Comparison of ENCODE assay signal across 15 cellular contexts in the genomic region with DNA sequence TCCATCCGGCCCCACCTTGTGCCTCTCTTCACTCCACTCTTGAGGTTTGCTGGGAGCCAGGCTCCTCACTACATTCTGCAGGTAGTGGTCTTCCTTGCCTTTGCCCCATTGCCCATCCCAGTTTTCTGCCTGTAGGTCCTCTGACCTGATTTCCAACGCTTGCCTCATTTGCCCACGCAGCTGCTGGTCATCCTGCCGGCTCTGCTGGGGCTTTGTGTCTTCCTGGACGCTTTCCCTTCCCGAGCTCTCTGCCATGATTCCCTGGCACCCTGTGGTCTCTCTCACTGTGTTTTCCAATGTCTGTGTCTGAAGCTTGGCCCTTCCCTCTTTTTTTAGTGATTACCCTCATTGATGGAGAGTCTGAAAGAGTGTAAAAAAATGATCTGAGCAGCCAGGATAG.
"Had no signal": no experiment of that assay in that cellular context is flagged by ENCODE, and none has a peak within 500 bp of the region (broad histone marks: within the 10 kb centered on the region; RNA-seq: fewer than 3 reads in every experiment).

No MANE protein-coding gene starts in this region.

- H3K27me3 Mint-ChIP-seq: activated CD8-positive, alpha-beta T cell treated with anti-CD3 and anti-CD28 coated beads for 36 hours; activated naive CD8-positive, alpha-beta T cell treated with anti-CD3 and anti-CD28 coated beads, Interleukin-2, amount 50 U/mL, for 24 hours had no signal

- H3K27ac Mint-ChIP-seq: activated CD8-positive, alpha-beta T cell treated with anti-CD3 and anti-CD28 coated beads for 36 hours; activated naive CD8-positive, alpha-beta T cell treated with anti-CD3 and anti-CD28 coated beads, Interleukin-2, amount 50 U/mL, for 24 hours; activated T-cell treated with anti-CD3 and anti-CD28 coated beads, Interleukin-2, amount 50 U/mL, for 72 hours had no signal

- H3K4me3 Mint-ChIP-seq: activated CD8-positive, alpha-beta T cell treated with anti-CD3 and anti-CD28 coated beads for 36 hours; activated naive CD8-positive, alpha-beta T cell treated with anti-CD3 and anti-CD28 coated beads, Interleukin-2, amount 50 U/mL, for 24 hours; activated T-cell treated with anti-CD3 and anti-CD28 coated beads, Interleukin-2, amount 50 U/mL, for 72 hours had no signal

- DNase-seq: activated CD8-positive, alpha-beta memory T cell treated with anti-CD3 and anti-CD28 coated beads, Interleukin-2, amount 50 U/mL, for 4 hours; activated CD8-positive, alpha-beta T cell treated with anti-CD3 and anti-CD28 coated beads for 36 hours; activated gamma-delta T cell treated with Interleukin-2 at 50 U/mL for 16 hours; activated naive CD8-positive, alpha-beta T cell treated with anti-CD3 and anti-CD28 coated beads, Interleukin-2, amount 50 U/mL, for 24 hours; activated T-cell treated with anti-CD3 and anti-CD28 coated beads, Interleukin-2, amount 50 U/mL, for 72 hours; effector CD4-positive, alpha-beta T cell; heart right ventricle; left lung; mesendoderm; right cardiac atrium; spleen; stimulated activated CD4-positive, alpha-beta T cell treated with anti-CD3 and anti-CD28 coated beads, Interleukin-1b, Interleukin-23, amount 100 ng/mL, for 48 hours; stimulated activated naive CD4-positive, alpha-beta T cell; T-helper 9 cell; transverse colon had no signal

- H3K4me1 Mint-ChIP-seq: activated naive CD8-positive, alpha-beta T cell treated with anti-CD3 and anti-CD28 coated beads, Interleukin-2, amount 50 U/mL, for 24 hours had no signal

- H3K9me3 Mint-ChIP-seq: activated CD8-positive, alpha-beta T cell treated with anti-CD3 and anti-CD28 coated beads for 36 hours; activated naive CD8-positive, alpha-beta T cell treated with anti-CD3 and anti-CD28 coated beads, Interleukin-2, amount 50 U/mL, for 24 hours; activated T-cell treated with anti-CD3 and anti-CD28 coated beads, Interleukin-2, amount 50 U/mL, for 72 hours had no signal
